In the genomic region with DNA sequence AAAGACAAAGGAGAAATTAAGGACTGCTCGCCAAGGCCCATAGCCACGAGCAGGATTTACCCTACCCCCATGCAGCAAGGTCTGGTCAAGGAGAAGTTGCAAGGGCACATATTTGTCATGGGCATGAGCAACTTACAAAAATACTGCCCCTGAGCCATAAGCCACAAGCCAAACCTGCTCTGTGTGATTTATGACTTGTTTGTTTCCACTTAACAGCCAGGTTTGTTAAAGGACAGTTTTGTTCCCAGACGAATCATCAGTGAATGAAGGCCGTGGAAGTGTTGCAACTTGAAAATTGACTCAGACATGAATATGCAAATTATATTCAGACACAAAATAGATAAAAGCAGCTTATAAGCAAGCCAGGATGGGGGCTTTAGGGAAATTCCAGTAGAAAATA, we compare ENCODE assay signal across 2 cellular contexts.
TF ChIP-seq lines count a peak whose summit lies in the region.

No MANE protein-coding gene starts in this region.

TF ChIP-seq in Ishikawa, 13 proteins besides CTCF, POLR2A, EP300 and RAD21:
- TF ChIP-seq CREB1 (IDR thresholded peaks at IDR 0.05; ENCODE audit: low read depth) (no peak), YY1 (IDR thresholded peaks at IDR 0.05; ENCODE audit: low read depth) (0 out of 2 replicates have a peak, but pooled peaks have one; percentile 34), ZBTB7A (IDR thresholded peaks at IDR 0.05; ENCODE audit: low read depth) (no peak), TAF1 (IDR thresholded peaks at IDR 0.05; ENCODE audit: low read depth) (no peak), FOXM1 (IDR thresholded peaks at IDR 0.05; ENCODE audit: borderline replicate concordance, low read depth) (peak; percentile 57), NFIC (IDR thresholded peaks at IDR 0.05) (peak; percentile 64), TEAD4 (IDR thresholded peaks at IDR 0.05) (peak; percentile 83), EGR1 (IDR thresholded peaks at IDR 0.05) (no peak), TCF12 (IDR thresholded peaks at IDR 0.05; ENCODE audit: low read depth) (peak; percentile 69), CEBPB (IDR thresholded peaks at IDR 0.05) (peak; percentile 83)
- TF ChIP-seq, protein P1, sequence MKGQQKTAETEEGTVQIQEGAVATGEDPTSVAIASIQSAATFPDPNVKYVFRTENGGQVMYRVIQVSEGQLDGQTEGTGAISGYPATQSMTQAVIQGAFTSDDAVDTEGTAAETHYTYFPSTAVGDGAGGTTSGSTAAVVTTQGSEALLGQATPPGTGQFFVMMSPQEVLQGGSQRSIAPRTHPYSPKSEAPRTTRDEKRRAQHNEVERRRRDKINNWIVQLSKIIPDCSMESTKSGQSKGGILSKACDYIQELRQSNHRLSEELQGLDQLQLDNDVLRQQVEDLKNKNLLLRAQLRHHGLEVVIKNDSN (IDR thresholded peaks at IDR 0.05) = no peak
- TF ChIP-seq, protein P2, sequence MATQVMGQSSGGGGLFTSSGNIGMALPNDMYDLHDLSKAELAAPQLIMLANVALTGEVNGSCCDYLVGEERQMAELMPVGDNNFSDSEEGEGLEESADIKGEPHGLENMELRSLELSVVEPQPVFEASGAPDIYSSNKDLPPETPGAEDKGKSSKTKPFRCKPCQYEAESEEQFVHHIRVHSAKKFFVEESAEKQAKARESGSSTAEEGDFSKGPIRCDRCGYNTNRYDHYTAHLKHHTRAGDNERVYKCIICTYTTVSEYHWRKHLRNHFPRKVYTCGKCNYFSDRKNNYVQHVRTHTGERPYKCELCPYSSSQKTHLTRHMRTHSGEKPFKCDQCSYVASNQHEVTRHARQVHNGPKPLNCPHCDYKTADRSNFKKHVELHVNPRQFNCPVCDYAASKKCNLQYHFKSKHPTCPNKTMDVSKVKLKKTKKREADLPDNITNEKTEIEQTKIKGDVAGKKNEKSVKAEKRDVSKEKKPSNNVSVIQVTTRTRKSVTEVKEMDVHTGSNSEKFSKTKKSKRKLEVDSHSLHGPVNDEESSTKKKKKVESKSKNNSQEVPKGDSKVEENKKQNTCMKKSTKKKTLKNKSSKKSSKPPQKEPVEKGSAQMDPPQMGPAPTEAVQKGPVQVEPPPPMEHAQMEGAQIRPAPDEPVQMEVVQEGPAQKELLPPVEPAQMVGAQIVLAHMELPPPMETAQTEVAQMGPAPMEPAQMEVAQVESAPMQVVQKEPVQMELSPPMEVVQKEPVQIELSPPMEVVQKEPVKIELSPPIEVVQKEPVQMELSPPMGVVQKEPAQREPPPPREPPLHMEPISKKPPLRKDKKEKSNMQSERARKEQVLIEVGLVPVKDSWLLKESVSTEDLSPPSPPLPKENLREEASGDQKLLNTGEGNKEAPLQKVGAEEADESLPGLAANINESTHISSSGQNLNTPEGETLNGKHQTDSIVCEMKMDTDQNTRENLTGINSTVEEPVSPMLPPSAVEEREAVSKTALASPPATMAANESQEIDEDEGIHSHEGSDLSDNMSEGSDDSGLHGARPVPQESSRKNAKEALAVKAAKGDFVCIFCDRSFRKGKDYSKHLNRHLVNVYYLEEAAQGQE (IDR thresholded peaks at IDR 0.05; ENCODE audit: low read depth) = no peak
- TF ChIP-seq, protein P3, sequence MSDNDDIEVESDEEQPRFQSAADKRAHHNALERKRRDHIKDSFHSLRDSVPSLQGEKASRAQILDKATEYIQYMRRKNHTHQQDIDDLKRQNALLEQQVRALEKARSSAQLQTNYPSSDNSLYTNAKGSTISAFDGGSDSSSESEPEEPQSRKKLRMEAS (IDR thresholded peaks at IDR 0.05) = peak; percentile 53
TF ChIP-seq in Ishikawa: peak in this region for 7.

TF ChIP-seq in GM12878, 131 proteins besides CTCF, POLR2A, EP300 and RAD21:
- TF ChIP-seq STAT1 (conservative IDR thresholded peaks at IDR 0.05) (no peak), POU2F2 (IDR thresholded peaks at IDR 0.05; ENCODE audit: borderline replicate concordance, low read depth, low read length) (peak; percentile 68; the same call in 1 of the 3 replicates), HCFC1 (IDR thresholded peaks at IDR 0.05; ENCODE audit: low read length) (no peak), RB1 (IDR thresholded peaks at IDR 0.05; ENCODE audit: borderline replicate concordance) (no peak)
